ENCODE assay signal across 9 cellular contexts in genomic region chr20:41133709-41134361, GRCh38. TPM values are rescaled to one million over a fixed set of nuclear protein-coding genes. Genes with fewer than 3 reads are reported as not detected.
DNase-seq lines count a peak whose midpoint lies in the region; ATAC-seq and TF ChIP-seq lines count a peak whose summit lies in the region.
"Had no signal": no experiment of that assay in that cellular context is flagged by ENCODE, and none has a peak within 500 bp of the region (broad histone marks: within the 10 kb centered on the region; RNA-seq: fewer than 3 reads in every experiment).

No MANE protein-coding gene starts in this region.

- H3K9me3 Mint-ChIP-seq in CD8-positive, alpha-beta memory T cell, result no peaks in the 10 kb centered on the region
- no peaks in the 10 kb centered on the region for H3K9me3 Mint-ChIP-seq in T-cell
- peaks cover 11% of the 10 kb centered on the region for H3K9me3 Mint-ChIP-seq in glutamatergic neuron (ENCODE audit: unreplicated experiment)

- H3K9me3 ChIP-seq in CD8-positive, alpha-beta memory T cell (ENCODE audit: low read length), result no peaks in the 10 kb centered on the region
- no peaks in the 10 kb centered on the region for H3K9me3 ChIP-seq in HEK293 (ENCODE audit: control insufficient read depth, insufficient read depth, low read depth, low read length)
- H3K9me3 ChIP-seq: Caco-2 had no signal

- no peaks in the 10 kb centered on the region for H3K36me3 ChIP-seq in CD8-positive, alpha-beta memory T cell (ENCODE audit: insufficient read depth, low read length)
- peaks cover 0 to under 1% of the 10 kb centered on the region in 2 experiments; a peak in 1 of 3 replicates for H3K36me3 ChIP-seq in HEK293 (ENCODE audit: control insufficient read depth in 2 of 2, insufficient read depth in 1 of 2, low read length in 2 of 2)

- POLR2A ChIA-PET in CD8-positive, alpha-beta memory T cell (lab: Charles Lee), result interaction anchor here (1.8 kb wide), 1 partner anchor 22 kb away, joined by 5 read pairs; no protein-coding TSS in a partner anchor
- POLR2A ChIA-PET in HEK293 (lab: Yijun Ruan, JAX) (interaction anchor here (1.7 kb wide), 1 partner anchor 207 kb away, joined by 5 read pairs; the partner anchor contains the start of gene LPIN3), T-cell (lab: Charles Lee) (interaction anchor here in 1 of 2 donors (0.7 kb wide), 1 partner anchor 99 kb away, joined by 3 read pairs; no protein-coding TSS in a partner anchor), HEK293T (lab: Yijun Ruan, JAX) (no interaction called here)

- H3K27me3 ChIP-seq in CD8-positive, alpha-beta memory T cell (ENCODE audit: insufficient read depth, low read length, poor library complexity, severe bottlenecking), result no peaks in the 10 kb centered on the region

- TF ChIP-seq CTCF in HEK293 (tag by site-specific recombination; IDR thresholded peaks at IDR 0.05) (no peak), glutamatergic neuron (IDR thresholded peaks at IDR 0.05; ENCODE audit: partially characterized antibody, unreplicated experiment) (no peak)

- no peak overlapping the region for H3K4me3 ChIP-seq in CD8-positive, alpha-beta memory T cell (ENCODE audit: low read length)
- no peak overlapping the region for H3K4me3 ChIP-seq in HEK293 (ENCODE audit: low read depth, low read length)

- no peak overlapping the region for H3K27ac ChIP-seq in CD8-positive, alpha-beta memory T cell (ENCODE audit: low read depth, low read length)
- no peak overlapping the region for H3K27ac ChIP-seq in HEK293 (ENCODE audit: extremely low read depth, low read depth, low read length)

- H3K4me1 Mint-ChIP-seq in CD8-positive, alpha-beta memory T cell, result peaks cover 27 to 35% (median 31%) of the 10 kb centered on the region in 3 donors
- H3K4me1 Mint-ChIP-seq in T-cell (peaks cover 31 to 36% (median 33%) of the 10 kb centered on the region in 3 donors), glutamatergic neuron (ENCODE audit: low read depth, unreplicated experiment) (peaks cover 18% of the 10 kb centered on the region)

- H3K36me3 Mint-ChIP-seq in CD8-positive, alpha-beta memory T cell, result peaks cover 4 to 16% (median 5%) of the 10 kb centered on the region in 3 donors
- no peaks in the 10 kb centered on the region for H3K36me3 Mint-ChIP-seq in T-cell
- H3K36me3 Mint-ChIP-seq in glutamatergic neuron (ENCODE audit: unreplicated experiment), result no peaks in the 10 kb centered on the region

- H3K27me3 Mint-ChIP-seq in CD8-positive, alpha-beta memory T cell, result peaks cover 0 to 2% of the 10 kb centered on the region in 2 donors
- H3K27me3 Mint-ChIP-seq in T-cell, result no peaks in the 10 kb centered on the region
- peaks cover 17% of the 10 kb centered on the region for H3K27me3 Mint-ChIP-seq in glutamatergic neuron (ENCODE audit: unreplicated experiment)

- H3K4me1 ChIP-seq in CD8-positive, alpha-beta memory T cell (ENCODE audit: insufficient read depth, low read length), result peaks cover 31% of the 10 kb centered on the region
- no peaks in the 10 kb centered on the region for H3K4me1 ChIP-seq in HEK293 (ENCODE audit: control insufficient read depth, insufficient read depth, low read length)

- ATAC-seq in T-cell (replicated peaks in 1 of 4) (peak in 1 of 4 experiments; percentile 21), GM19467 (IDR thresholded peaks at IDR 0.05; ENCODE audit: unreplicated experiment) (no peak)

- peak overlapping the region in 6 of 8 donors; percentile 26 to 80 (median 68) for H3K27ac Mint-ChIP-seq in CD8-positive, alpha-beta memory T cell
- H3K27ac Mint-ChIP-seq in T-cell (peak overlapping the region; percentile 17 to 27), glutamatergic neuron (ENCODE audit: unreplicated experiment) (no peak overlapping the region)

- DNase-seq in CD8-positive, alpha-beta memory T cell, result peak in 2 of 5 donors; percentile 26 to 56
- peak in 26 of 34 experiments; percentile 24 to 62 (median 43) for DNase-seq in T-cell
- DNase-seq in effector CD4-positive, alpha-beta T cell, result peak; percentile 56
- no peak for DNase-seq in HEK293T (ENCODE audit: extremely low spot score)
- no peak for DNase-seq in glutamatergic neuron
- no peak for DNase-seq in NCI-H1436 (lab: John Stamatoyannopoulos, UW)

- CTCF ChIA-PET in CD8-positive, alpha-beta memory T cell (lab: Charles Lee), result interaction anchor here (0.8 to 7.5 kb wide), 13 partner anchors 8 to 205 kb away, joined by 3 to 193 read pairs (median 12); partner anchors contain the start of gene LPIN3
- CTCF ChIA-PET in HEK293 (lab: Yijun Ruan, JAX), result interaction anchor here (0.6 to 5.1 kb wide), 20 partner anchors 8 to 233 kb away, joined by 3 to 39 read pairs (median 4); partner anchors contain the start of genes EMILIN3 and LPIN3
- CTCF ChIA-PET in T-cell (lab: Charles Lee), result interaction anchor here (0.6 to 3.7 kb wide), 14 partner anchors 13 to 206 kb away, joined by 3 to 57 read pairs (median 6); no protein-coding TSS in a partner anchor
- CTCF ChIA-PET in HEK293T (lab: Yijun Ruan, JAX), result interaction anchor here (2.1 kb wide), 1 partner anchor 143 kb away, joined by 9 read pairs; no protein-coding TSS in a partner anchor

- peak overlapping the region in 1 of 7 donors; percentile 65 for H3K4me3 Mint-ChIP-seq in CD8-positive, alpha-beta memory T cell
- H3K4me3 Mint-ChIP-seq in T-cell, result no peak overlapping the region
- no peak overlapping the region for H3K4me3 Mint-ChIP-seq in glutamatergic neuron (ENCODE audit: unreplicated experiment)

TF ChIP-seq in HEK293, 187 proteins besides CTCF, POLR2A, EP300 and RAD21:
- no peak for TF ChIP-seq ZSCAN23 (tag by site-specific recombination; IDR thresholded peaks at IDR 0.05)
- TF ChIP-seq ZFHX2 (tag by site-specific recombination; conservative IDR thresholded peaks at IDR 0.05), result peak; percentile 97
- peak; percentile 88 for TF ChIP-seq EGR2 (tag by site-specific recombination; IDR thresholded peaks at IDR 0.05; ENCODE audit: low read depth)
- TF ChIP-seq ZNF302 (tag by site-specific recombination; IDR thresholded peaks at IDR 0.05; ENCODE audit: low read depth), result no peak
TF ChIP-seq in HEK293: peak in this region for 2.

TF ChIP-seq in HEK293T, 16 proteins besides CTCF, POLR2A, EP300 and RAD21:
- TF ChIP-seq FOXM1 (IDR thresholded peaks at IDR 0.05; ENCODE audit: borderline replicate concordance) (no peak), SUZ12 (IDR thresholded peaks at IDR 0.05) (no peak), SP1 (IDR thresholded peaks at IDR 0.05) (no peak), ZNF384 (IDR thresholded peaks at IDR 0.05) (no peak), ELF4 (IDR thresholded peaks at IDR 0.05) (no peak), FOXA1 (IDR thresholded peaks at IDR 0.05) (no peak), HDGF (IDR thresholded peaks at IDR 0.05; ENCODE audit: borderline replicate concordance) (no peak), PKNOX1 (IDR thresholded peaks at IDR 0.05) (no peak), ARNT (IDR thresholded peaks at IDR 0.05) (no peak), NFRKB (IDR thresholded peaks at IDR 0.05) (no peak), TARDBP (IDR thresholded peaks at IDR 0.05) (no peak), CTBP1 (IDR thresholded peaks at IDR 0.05; ENCODE audit: borderline replicate concordance) (no peak), BHLHE40 (IDR thresholded peaks at IDR 0.05; ENCODE audit: borderline replicate concordance) (no peak), FOXK2 (IDR thresholded peaks at IDR 0.05) (no peak)
TF ChIP-seq in HEK293T: peak in this region for 0.

RNA-seq across cellular contexts. Expression of gene PLCG1, which starts 3.5 kb away (rescaled TPM):
- 100 to 1,000 TPM; 104 to 108 TPM for total RNA-seq in CD8-positive, alpha-beta memory T cell
- polyA plus RNA-seq in CD8-positive, alpha-beta memory T cell, result 73.5 TPM
- 100 to 1,000 TPM; 390 to 589 (median 444) TPM for total RNA-seq in T-cell
- 458 TPM for total RNA-seq in glutamatergic neuron (ENCODE audit: unreplicated experiment)

Comparison
In these comparisons a context has a peak if more than half of its experiments do, and no peak if none do; other contexts are left out.
1. DNase-seq: peak in T-cell (26 of 34) and effector CD4-positive, alpha-beta T cell (single experiment); none in HEK293T (single experiment), glutamatergic neuron (single experiment) and NCI-H1436 (single experiment).